ENCODE assay signal across 1 cellular context in genomic region chr19:35860818-35861639, GRCh38.
TF ChIP-seq lines count a peak whose summit lies in the region.

No MANE protein-coding gene starts in this region.

TF ChIP-seq in IMR-90, 13 proteins besides CTCF, POLR2A, EP300 and RAD21 (continued from another document):
- TF ChIP-seq ELK1 (IDR thresholded peaks at IDR 0.05; ENCODE audit: borderline replicate concordance, low read depth, low read length) (no peak), RCOR1 (IDR thresholded peaks at IDR 0.05; ENCODE audit: insufficient replicate concordance, low read length) (no peak), CEBPB (IDR thresholded peaks at IDR 0.05; ENCODE audit: low read depth, low read length) (no peak), MXI1 (IDR thresholded peaks at IDR 0.05; ENCODE audit: borderline replicate concordance, low read depth, low read length) (no peak), RFX5 (IDR thresholded peaks at IDR 0.05; ENCODE audit: low read depth, low read length) (no peak), SMC3 (IDR thresholded peaks at IDR 0.05; ENCODE audit: low read depth, low read length) (no peak), FOS (IDR thresholded peaks at IDR 0.05; ENCODE audit: low read depth, low read length) (no peak)
